Comparison of ENCODE assay signal across 1 cellular context in the genomic region with DNA sequence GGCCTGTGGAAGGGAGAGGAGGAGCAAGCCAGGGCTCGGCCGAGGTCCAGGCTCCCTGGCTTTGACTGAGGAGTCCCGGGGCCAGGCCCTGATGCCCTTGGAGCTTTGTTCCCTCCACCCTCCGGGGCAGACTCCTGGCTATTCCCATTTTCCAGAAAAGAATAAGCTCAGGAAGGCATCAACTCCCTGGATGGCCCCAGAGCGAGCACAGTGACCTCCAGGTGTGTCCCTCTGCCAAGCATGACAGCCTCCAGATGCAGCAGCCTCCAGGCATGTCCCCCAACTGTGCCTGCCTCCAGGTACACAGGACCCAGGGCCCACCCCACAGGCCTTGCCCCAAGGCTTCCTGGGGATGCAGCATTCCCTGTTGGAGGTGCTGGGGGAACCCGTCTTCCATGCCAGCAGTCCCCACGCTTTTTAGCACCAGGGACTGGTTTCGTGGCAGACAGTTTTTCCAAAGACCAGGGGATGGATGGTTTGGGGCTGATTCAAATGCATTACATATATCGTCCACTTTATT.
TF ChIP-seq lines count a peak whose summit lies in the region.

No MANE protein-coding gene starts in this region.

TF ChIP-seq in H1, 55 proteins besides CTCF, POLR2A, EP300 and RAD21:
- TF ChIP-seq TCF12 (IDR thresholded peaks at IDR 0.05; ENCODE audit: low read depth, low read length) = no peak
- TF ChIP-seq SIN3A (conservative IDR thresholded peaks at IDR 0.05 in 1 of 2, IDR thresholded peaks at IDR 0.05 in 1 of 2; ENCODE audit: low read depth in 1 of 2, low read length in 2 of 2) = no peak
- no peak for TF ChIP-seq CHD2 (IDR thresholded peaks at IDR 0.05; ENCODE audit: low read length)
- no peak for TF ChIP-seq SUZ12 (IDR thresholded peaks at IDR 0.05; ENCODE audit: low read length)
- no peak for TF ChIP-seq CTBP2 (IDR thresholded peaks at IDR 0.05; ENCODE audit: borderline replicate concordance, insufficient read depth, insufficient read length, low read length)
- TF ChIP-seq CHD1 (IDR thresholded peaks at IDR 0.05; ENCODE audit: low read depth, low read length) = no peak
